Comparison of ENCODE assay signal across 8 cellular contexts in the genomic region with DNA sequence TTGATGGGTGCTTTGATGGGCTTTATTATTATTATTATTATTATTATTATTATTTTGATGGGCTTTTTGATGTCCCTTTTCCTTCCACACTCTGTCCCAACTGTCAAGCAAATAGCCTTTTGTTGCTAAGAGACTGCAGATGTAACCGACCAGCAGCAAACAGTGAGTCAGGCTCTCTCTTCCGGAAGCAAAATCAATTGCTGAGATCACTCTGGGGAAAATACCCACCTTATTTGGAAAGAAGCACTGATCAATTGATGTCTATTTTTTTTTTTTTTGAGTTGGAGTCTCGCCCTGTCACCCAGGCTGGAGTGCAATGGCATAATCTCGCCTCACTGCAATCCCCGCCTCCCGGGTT. TPM values are rescaled to one million over a fixed set of nuclear protein-coding genes. Genes with fewer than 3 reads are reported as not detected.
DNase-seq lines count a peak whose midpoint lies in the region; ATAC-seq and TF ChIP-seq lines count a peak whose summit lies in the region.

No MANE protein-coding gene starts in this region.

- POLR2A ChIA-PET in A673 (lab: Charles Lee; ENCODE audit: low non-redundant PET) (no interaction called here), WTC11 (lab: Charles Lee) (interaction anchor here (0.7 kb wide), 2 partner anchors 13 to 198 kb away, joined by 3 to 4 read pairs; no protein-coding TSS in a partner anchor)

- CTCF ChIA-PET in A673 (lab: Charles Lee), result no interaction called here
- CTCF ChIA-PET in WTC11 (lab: Charles Lee), result interaction anchor here (1.4 to 2.5 kb wide), 2 partner anchors 56 to 150 kb away, joined by 3 to 9 read pairs; no protein-coding TSS in a partner anchor

- H3K27ac ChIP-seq in A673 (ENCODE audit: low read depth, low read length, poor library complexity, severe bottlenecking), result peak overlapping the region; percentile 100
- peak overlapping the region; percentile 97 to 99 (median 97) for H3K27ac ChIP-seq in esophagus muscularis mucosa (replicated peaks in 1 of 4)
- peak overlapping the region; percentile 93 to 98 for H3K27ac ChIP-seq in ovary

- no TSS peak for BruUV-seq in A673 (replicated peaks; lab: Mats Ljungman, UMichigan)

- H3K9me3 Mint-ChIP-seq in WTC11, result no peaks in the 10 kb centered on the region

- H3K4me3 Mint-ChIP-seq in WTC11, result peak overlapping the region; percentile 39

- in situ Hi-C loops in HAP-1 (cut with MboI; ENCODE audit: low sequenced_read_pairs), result no loop called here

- peak overlapping the region; percentile 92 for H3K27ac Mint-ChIP-seq in WTC11

- TF ChIP-seq EP300 in esophagus muscularis mucosa (IDR thresholded peaks at IDR 0.05), result no peak
- no peak for TF ChIP-seq EP300 in ovary (IDR thresholded peaks at IDR 0.05)

- no peak for ATAC-seq in WTC11
- no peak for ATAC-seq in GM21528 (IDR thresholded peaks at IDR 0.05; ENCODE audit: low FRiP score, unreplicated experiment)
- no peak for ATAC-seq in HG03565 (IDR thresholded peaks at IDR 0.05; ENCODE audit: unreplicated experiment)

- 47% methylated on average over 6 of the region's 6 CpGs for WGBS in esophagus muscularis mucosa
- WGBS in ovary, 3 donors, result 55 to 65% (median 63%) methylated on average over 6 of the region's 6 CpGs

- no peak for TF ChIP-seq POLR2A in esophagus muscularis mucosa (IDR thresholded peaks at IDR 0.05; ENCODE audit: low read depth)
- TF ChIP-seq POLR2A in ovary (IDR thresholded peaks at IDR 0.05), result no peak

- H3K4me1 ChIP-seq in A673 (ENCODE audit: insufficient read depth, low read length, poor library complexity, severe bottlenecking) (peaks cover 54% of the 10 kb centered on the region), HAP-1 (peaks cover 24% of the 10 kb centered on the region), esophagus muscularis mucosa (peaks cover 60 to 91% (median 84%) of the 10 kb centered on the region in 4 donors), ovary (ENCODE audit: insufficient read depth) (peaks cover 16% of the 10 kb centered on the region)

- H3K4me1 Mint-ChIP-seq in WTC11, result peaks cover 55% of the 10 kb centered on the region

- peak; percentile 56 for DNase-seq in A673 (ENCODE audit: low spot score)
- no peak for DNase-seq in HAP-1 (ENCODE audit: low spot score in 2 of 2)
- no peak for DNase-seq in WTC11 (ENCODE audit: low spot score)
- no peak for DNase-seq in esophagus muscularis mucosa (ENCODE audit: extremely low spot score)
- DNase-seq in ovary, result no peak
- no peak for DNase-seq in KG1 (lab: John Stamatoyannopoulos, UW)

- TF ChIP-seq CTCF in A673 (conservative IDR thresholded peaks at IDR 0.05; ENCODE audit: low read depth, low read length), result no peak
- TF ChIP-seq CTCF in WTC11 (IDR thresholded peaks at IDR 0.05), result no peak
- no peak for TF ChIP-seq CTCF in esophagus muscularis mucosa (IDR thresholded peaks at IDR 0.05)
- TF ChIP-seq CTCF in ovary (IDR thresholded peaks at IDR 0.05), result no peak

- no peaks in the 10 kb centered on the region for H3K27me3 Mint-ChIP-seq in WTC11 (ENCODE audit: low read depth)

- intact Hi-C loops in A673 (cut with micrococcal nuclease; ENCODE audit: unreplicated experiment) (loop anchor here (10.0 kb wide), 1 partner anchor 147 kb away; no protein-coding TSS in a partner anchor), esophagus muscularis mucosa (cut with DNase I) (loop anchor here (5.0 to 10.0 kb wide), 2 partner anchors 45 to 57 kb away; no protein-coding TSS in a partner anchor), ovary (cut with DNase I) (loop anchor here in 1 of 4 donors (5.0 kb wide), 1 partner anchor 55 kb away; no protein-coding TSS in a partner anchor)

- no peaks in the 10 kb centered on the region for H3K27me3 ChIP-seq in A673 (replicated peaks; ENCODE audit: insufficient read depth, low read depth, low read length, poor library complexity)
- no peaks in the 10 kb centered on the region for H3K27me3 ChIP-seq in HAP-1 (ENCODE audit: low read depth)
- no peaks in the 10 kb centered on the region for H3K27me3 ChIP-seq in esophagus muscularis mucosa
- no peaks in the 10 kb centered on the region for H3K27me3 ChIP-seq in ovary

- H3K36me3 ChIP-seq in A673 (ENCODE audit: insufficient read depth, low read length, poor library complexity, severe bottlenecking) (peaks cover 61% of the 10 kb centered on the region), HAP-1 (replicated peaks) (peaks cover 58% of the 10 kb centered on the region), esophagus muscularis mucosa (peaks cover 0 to 10% (median 3%) of the 10 kb centered on the region in 4 donors), ovary (no peaks in the 10 kb centered on the region)

- H3K36me3 Mint-ChIP-seq in WTC11, result peaks cover 44% of the 10 kb centered on the region

- no peaks in the 10 kb centered on the region for H3K9me3 ChIP-seq in A673 (ENCODE audit: low read depth, low read length, poor library complexity, severe bottlenecking)
- H3K9me3 ChIP-seq in HAP-1, result no peaks in the 10 kb centered on the region
- H3K9me3 ChIP-seq in esophagus muscularis mucosa, result no peaks in the 10 kb centered on the region
- H3K9me3 ChIP-seq in ovary, result no peaks in the 10 kb centered on the region

- H3K4me3 ChIP-seq in A673 (ENCODE audit: low read depth, low read length, poor library complexity, severe bottlenecking) (peak overlapping the region; percentile 90), HAP-1 (peak overlapping the region; percentile 86), esophagus muscularis mucosa (peak overlapping the region; percentile 67 to 79 (median 72)), ovary (no peak overlapping the region)

TF ChIP-seq in WTC11, 78 proteins besides CTCF, POLR2A, EP300 and RAD21:
- TF ChIP-seq, protein P1, sequence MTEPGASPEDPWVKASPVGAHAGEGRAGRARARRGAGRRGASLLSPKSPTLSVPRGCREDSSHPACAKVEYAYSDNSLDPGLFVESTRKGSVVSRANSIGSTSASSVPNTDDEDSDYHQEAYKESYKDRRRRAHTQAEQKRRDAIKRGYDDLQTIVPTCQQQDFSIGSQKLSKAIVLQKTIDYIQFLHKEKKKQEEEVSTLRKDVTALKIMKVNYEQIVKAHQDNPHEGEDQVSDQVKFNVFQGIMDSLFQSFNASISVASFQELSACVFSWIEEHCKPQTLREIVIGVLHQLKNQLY (CRISPR knock-in tag; IDR thresholded peaks at IDR 0.05), result no peak
- TF ChIP-seq, protein P2, sequence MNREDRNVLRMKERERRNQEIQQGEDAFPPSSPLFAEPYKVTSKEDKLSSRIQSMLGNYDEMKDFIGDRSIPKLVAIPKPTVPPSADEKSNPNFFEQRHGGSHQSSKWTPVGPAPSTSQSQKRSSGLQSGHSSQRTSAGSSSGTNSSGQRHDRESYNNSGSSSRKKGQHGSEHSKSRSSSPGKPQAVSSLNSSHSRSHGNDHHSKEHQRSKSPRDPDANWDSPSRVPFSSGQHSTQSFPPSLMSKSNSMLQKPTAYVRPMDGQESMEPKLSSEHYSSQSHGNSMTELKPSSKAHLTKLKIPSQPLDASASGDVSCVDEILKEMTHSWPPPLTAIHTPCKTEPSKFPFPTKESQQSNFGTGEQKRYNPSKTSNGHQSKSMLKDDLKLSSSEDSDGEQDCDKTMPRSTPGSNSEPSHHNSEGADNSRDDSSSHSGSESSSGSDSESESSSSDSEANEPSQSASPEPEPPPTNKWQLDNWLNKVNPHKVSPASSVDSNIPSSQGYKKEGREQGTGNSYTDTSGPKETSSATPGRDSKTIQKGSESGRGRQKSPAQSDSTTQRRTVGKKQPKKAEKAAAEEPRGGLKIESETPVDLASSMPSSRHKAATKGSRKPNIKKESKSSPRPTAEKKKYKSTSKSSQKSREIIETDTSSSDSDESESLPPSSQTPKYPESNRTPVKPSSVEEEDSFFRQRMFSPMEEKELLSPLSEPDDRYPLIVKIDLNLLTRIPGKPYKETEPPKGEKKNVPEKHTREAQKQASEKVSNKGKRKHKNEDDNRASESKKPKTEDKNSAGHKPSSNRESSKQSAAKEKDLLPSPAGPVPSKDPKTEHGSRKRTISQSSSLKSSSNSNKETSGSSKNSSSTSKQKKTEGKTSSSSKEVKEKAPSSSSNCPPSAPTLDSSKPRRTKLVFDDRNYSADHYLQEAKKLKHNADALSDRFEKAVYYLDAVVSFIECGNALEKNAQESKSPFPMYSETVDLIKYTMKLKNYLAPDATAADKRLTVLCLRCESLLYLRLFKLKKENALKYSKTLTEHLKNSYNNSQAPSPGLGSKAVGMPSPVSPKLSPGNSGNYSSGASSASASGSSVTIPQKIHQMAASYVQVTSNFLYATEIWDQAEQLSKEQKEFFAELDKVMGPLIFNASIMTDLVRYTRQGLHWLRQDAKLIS (CRISPR knock-in tag; IDR thresholded peaks at IDR 0.05; ENCODE audit: borderline replicate concordance), result no peak
- TF ChIP-seq RELA (CRISPR knock-in tag; IDR thresholded peaks at IDR 0.05; ENCODE audit: borderline replicate concordance) (no peak), EMX1 (CRISPR knock-in tag; IDR thresholded peaks at IDR 0.05) (no peak), TP53 (CRISPR knock-in tag; IDR thresholded peaks at IDR 0.05) (no peak), MYBL2 (CRISPR knock-in tag; IDR thresholded peaks at IDR 0.05) (no peak), HMGA2 (CRISPR knock-in tag; IDR thresholded peaks at IDR 0.05) (no peak)
- TF ChIP-seq, protein P3, sequence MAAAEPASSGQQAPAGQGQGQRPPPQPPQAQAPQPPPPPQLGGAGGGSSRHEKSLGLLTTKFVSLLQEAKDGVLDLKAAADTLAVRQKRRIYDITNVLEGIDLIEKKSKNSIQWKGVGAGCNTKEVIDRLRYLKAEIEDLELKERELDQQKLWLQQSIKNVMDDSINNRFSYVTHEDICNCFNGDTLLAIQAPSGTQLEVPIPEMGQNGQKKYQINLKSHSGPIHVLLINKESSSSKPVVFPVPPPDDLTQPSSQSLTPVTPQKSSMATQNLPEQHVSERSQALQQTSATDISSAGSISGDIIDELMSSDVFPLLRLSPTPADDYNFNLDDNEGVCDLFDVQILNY (CRISPR knock-in tag; IDR thresholded peaks at IDR 0.05), result no peak

RNA-seq across cellular contexts. Expression of a gene that starts 2.9 kb away (rescaled TPM):
- total RNA-seq in A673 (2021), result 162 and 175 TPM in 2 replicates
- 93.5 to 98.9 TPM (median 97.8 TPM) in 3 replicates for total RNA-seq in WTC11 (2021)
- 100 to 1,000 TPM in 1 of 4 donors, 10 to 100 TPM in 3; 14.2 to 258 (median 47.5) TPM for total RNA-seq in esophagus muscularis mucosa
- 100 to 1,000 TPM in 5 of 7 donors, 10 to 100 TPM in 2; 54.2 to 436 (median 141) TPM for total RNA-seq in ovary
- polyA plus RNA-seq in ovary, result 100 to 1,000 TPM in 1 of 2 donors, 10 to 100 TPM in 1; 31.1 to 205 TPM
